17 cellular contexts compared by ENCODE assay signal in genomic region chr2:188306271-188306670, GRCh38. TPM values are rescaled to one million over a fixed set of nuclear protein-coding genes. Genes with fewer than 3 reads are reported as not detected.
"Had no signal": no experiment of that assay in that cellular context is flagged by ENCODE, and none has a peak within 500 bp of the region (broad histone marks: within the 10 kb centered on the region; RNA-seq: fewer than 3 reads in every experiment).

No MANE protein-coding gene starts in this region.

- H3K4me3 Mint-ChIP-seq: activated CD4-positive, alpha-beta T cell treated with anti-CD3 and anti-CD28 coated beads, Interleukin-2, amount 10 ng/mL, durations not matched to agents 24 days and 14 days; activated naive CD4-positive, alpha-beta T cell treated with anti-CD3 and anti-CD28 coated beads, Interleukin-2, amount 10 ng/mL, durations not matched to agents 7 days and 5 days; activated T-helper 17 cell treated with anti-CD3 and anti-CD28 coated beads, Interleukin-2, amount 50 U/mL, for 72 hours; immature natural killer cell; natural killer cell treated with Interleukin-12 subunit alpha and Interleukin-12 subunit beta and Interleukin-15 and Interleukin-18, amount 100 ng/mL, for 72 hours; stimulated activated naive CD8-positive, alpha-beta T cell treated with anti-CD3 and anti-CD28 coated beads, Interleukin-15, amount 100 ng/mL, for 72 hours had no signal

- H3K27me3 Mint-ChIP-seq: activated CD4-positive, alpha-beta T cell treated with anti-CD3 and anti-CD28 coated beads, Interleukin-2, amount 10 ng/mL, durations not matched to agents 24 days and 14 days; activated naive CD4-positive, alpha-beta T cell treated with anti-CD3 and anti-CD28 coated beads, Interleukin-2, amount 10 ng/mL, durations not matched to agents 7 days and 5 days; natural killer cell treated with Interleukin-12 subunit alpha and Interleukin-12 subunit beta and Interleukin-15 and Interleukin-18, amount 100 ng/mL, for 72 hours; stimulated activated naive CD8-positive, alpha-beta T cell treated with anti-CD3 and anti-CD28 coated beads, Interleukin-15, amount 100 ng/mL, for 72 hours had no signal

- H3K27ac Mint-ChIP-seq: activated CD4-positive, alpha-beta T cell treated with anti-CD3 and anti-CD28 coated beads, Interleukin-2, amount 10 ng/mL, durations not matched to agents 24 days and 14 days; activated naive CD4-positive, alpha-beta T cell treated with anti-CD3 and anti-CD28 coated beads, Interleukin-2, amount 10 ng/mL, durations not matched to agents 7 days and 5 days; activated T-helper 17 cell treated with anti-CD3 and anti-CD28 coated beads, Interleukin-2, amount 50 U/mL, for 72 hours; immature natural killer cell; natural killer cell treated with Interleukin-12 subunit alpha and Interleukin-12 subunit beta and Interleukin-15 and Interleukin-18, amount 100 ng/mL, for 72 hours; stimulated activated naive CD8-positive, alpha-beta T cell treated with anti-CD3 and anti-CD28 coated beads, Interleukin-15, amount 100 ng/mL, for 72 hours had no signal

- H3K4me3 ChIP-seq: dorsolateral prefrontal cortex, ovary, thoracic aorta, uterus had no signal

- H3K27ac ChIP-seq: dorsolateral prefrontal cortex, ovary, thoracic aorta, uterus had no signal

- H3K9me3 ChIP-seq: ovary, thoracic aorta, uterus had no signal

- H3K9me3 Mint-ChIP-seq: activated CD4-positive, alpha-beta T cell treated with anti-CD3 and anti-CD28 coated beads, Interleukin-2, amount 10 ng/mL, durations not matched to agents 24 days and 14 days; activated naive CD4-positive, alpha-beta T cell treated with anti-CD3 and anti-CD28 coated beads, Interleukin-2, amount 10 ng/mL, durations not matched to agents 7 days and 5 days; activated T-helper 17 cell treated with anti-CD3 and anti-CD28 coated beads, Interleukin-2, amount 50 U/mL, for 72 hours had no signal

- DNase-seq: activated CD4-positive, alpha-beta T cell treated with anti-CD3 and anti-CD28 coated beads, Interleukin-2, amount 10 ng/mL, durations not matched to agents 24 days and 14 days; activated naive CD4-positive, alpha-beta T cell treated with anti-CD3 and anti-CD28 coated beads, Interleukin-2, amount 10 ng/mL, durations not matched to agents 7 days and 5 days; activated T-cell treated with anti-CD3 and anti-CD28 coated beads for 4 hours; cerebellar nuclear complex; dorsolateral prefrontal cortex; hypothalamus; immature natural killer cell; ovary; stimulated activated CD4-positive, alpha-beta T cell treated with anti-CD3 and anti-CD28 coated beads, Interleukin-2, amount 100 ng/mL, for 48 hours; stimulated activated naive CD8-positive, alpha-beta T cell treated with anti-CD3 and anti-CD28 coated beads, Interleukin-15, amount 100 ng/mL, for 72 hours; T1000; uterus had no signal

- ATAC-seq: activated T-helper 17 cell treated with anti-CD3 and anti-CD28 coated beads, Interleukin-2, amount 50 U/mL, for 72 hours; left lobe of liver; natural killer cell treated with Interleukin-12 subunit alpha and Interleukin-12 subunit beta and Interleukin-15 and Interleukin-18, amount 100 ng/mL, for 72 hours; stimulated activated naive CD8-positive, alpha-beta T cell treated with anti-CD3 and anti-CD28 coated beads, Interleukin-15, amount 100 ng/mL, for 72 hours had no signal

- H3K27me3 ChIP-seq: dorsolateral prefrontal cortex, ovary, uterus had no signal

- H3K36me3 Mint-ChIP-seq: activated naive CD4-positive, alpha-beta T cell treated with anti-CD3 and anti-CD28 coated beads, Interleukin-2, amount 10 ng/mL, durations not matched to agents 7 days and 5 days; immature natural killer cell; natural killer cell treated with Interleukin-12 subunit alpha and Interleukin-12 subunit beta and Interleukin-15 and Interleukin-18, amount 100 ng/mL, for 72 hours had no signal

- H3K4me1 Mint-ChIP-seq: activated CD4-positive, alpha-beta T cell treated with anti-CD3 and anti-CD28 coated beads, Interleukin-2, amount 10 ng/mL, durations not matched to agents 24 days and 14 days; activated naive CD4-positive, alpha-beta T cell treated with anti-CD3 and anti-CD28 coated beads, Interleukin-2, amount 10 ng/mL, durations not matched to agents 7 days and 5 days; activated T-helper 17 cell treated with anti-CD3 and anti-CD28 coated beads, Interleukin-2, amount 50 U/mL, for 72 hours; immature natural killer cell; stimulated activated naive CD8-positive, alpha-beta T cell treated with anti-CD3 and anti-CD28 coated beads, Interleukin-15, amount 100 ng/mL, for 72 hours had no signal

- H3K36me3 ChIP-seq: ovary, thoracic aorta, uterus had no signal

RNA-seq across cellular contexts. Expression of gene GULP1, which starts 14.6 kb away (rescaled TPM):
- total RNA-seq: activated CD4-positive, alpha-beta T cell treated with anti-CD3 and anti-CD28 coated beads, Interleukin-2, amount 10 ng/mL, durations not matched to agents 24 days and 14 days; activated CD8-positive, alpha-beta memory T cell treated with anti-CD3 and anti-CD28 coated beads for 36 hours; activated T-helper 17 cell treated with anti-CD3 and anti-CD28 coated beads, Interleukin-2, amount 50 U/mL, for 72 hours; natural killer cell treated with Interleukin-12 subunit alpha and Interleukin-12 subunit beta and Interleukin-15 and Interleukin-18, amount 100 ng/mL, for 72 hours had no signal
- polyA plus RNA-seq: immature natural killer cell had no signal
